ENCODE assay signal across 1 cellular context in the genomic region with DNA sequence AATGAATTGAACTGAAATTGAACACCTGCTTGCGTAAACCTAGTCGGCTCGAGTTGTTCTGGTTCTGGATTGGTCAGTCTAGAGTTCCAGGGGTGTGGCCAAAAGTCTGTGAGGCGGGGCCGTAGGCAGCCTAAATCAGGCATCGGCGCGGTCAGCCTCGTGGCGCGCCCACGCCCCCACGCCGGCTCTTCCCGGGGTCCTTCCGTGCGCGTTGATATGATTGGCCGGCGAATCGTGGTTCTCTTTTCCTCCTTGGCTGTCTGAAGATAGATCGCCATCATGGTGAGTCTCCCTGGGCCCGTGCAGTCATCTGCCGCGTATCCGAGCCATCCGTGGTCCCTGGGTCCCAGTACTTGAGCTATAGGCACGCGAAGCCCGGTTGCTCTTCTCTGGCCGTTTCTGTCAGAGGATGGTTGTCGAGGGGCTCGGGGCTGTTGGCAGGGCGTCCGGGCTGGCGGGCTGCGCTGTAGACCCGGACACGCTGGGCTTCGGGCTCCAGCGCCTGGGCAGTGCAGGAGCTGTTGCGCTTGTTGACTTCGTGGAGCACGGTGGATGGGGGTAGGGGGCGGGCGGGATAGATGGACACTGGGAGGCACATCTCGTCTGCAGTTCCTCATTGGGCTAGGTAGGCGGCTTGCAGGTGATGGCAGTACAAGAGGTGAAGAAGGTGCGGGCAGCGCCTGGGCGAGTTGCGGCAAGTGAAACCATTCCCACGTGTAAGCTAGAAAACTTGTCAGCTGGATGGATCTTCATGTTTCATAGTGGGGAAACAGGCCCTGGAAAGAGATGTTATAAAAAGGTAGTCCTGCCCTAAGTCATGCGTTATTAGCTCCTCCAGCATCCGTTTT.
A peak's percentile ranks its signal among the peaks of the same experiment; 100 is the strongest.
TF ChIP-seq lines count a peak whose summit lies in the region.

Gene RPS24, plus strand, starts transcription at position 241 of the 848 bp plus-strand sequence. Its CDS starts 39 bp downstream, at position 280.

TF ChIP-seq in GM12878, 131 proteins besides CTCF, POLR2A, EP300 and RAD21 (continued from another document):
- TF ChIP-seq, protein P1, sequence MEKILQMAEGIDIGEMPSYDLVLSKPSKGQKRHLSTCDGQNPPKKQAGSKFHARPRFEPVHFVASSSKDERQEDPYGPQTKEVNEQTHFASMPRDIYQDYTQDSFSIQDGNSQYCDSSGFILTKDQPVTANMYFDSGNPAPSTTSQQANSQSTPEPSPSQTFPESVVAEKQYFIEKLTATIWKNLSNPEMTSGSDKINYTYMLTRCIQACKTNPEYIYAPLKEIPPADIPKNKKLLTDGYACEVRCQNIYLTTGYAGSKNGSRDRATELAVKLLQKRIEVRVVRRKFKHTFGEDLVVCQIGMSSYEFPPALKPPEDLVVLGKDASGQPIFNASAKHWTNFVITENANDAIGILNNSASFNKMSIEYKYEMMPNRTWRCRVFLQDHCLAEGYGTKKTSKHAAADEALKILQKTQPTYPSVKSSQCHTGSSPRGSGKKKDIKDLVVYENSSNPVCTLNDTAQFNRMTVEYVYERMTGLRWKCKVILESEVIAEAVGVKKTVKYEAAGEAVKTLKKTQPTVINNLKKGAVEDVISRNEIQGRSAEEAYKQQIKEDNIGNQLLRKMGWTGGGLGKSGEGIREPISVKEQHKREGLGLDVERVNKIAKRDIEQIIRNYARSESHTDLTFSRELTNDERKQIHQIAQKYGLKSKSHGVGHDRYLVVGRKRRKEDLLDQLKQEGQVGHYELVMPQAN (conservative IDR thresholded peaks at IDR 0.05): peak; percentile 89
- TF ChIP-seq ASH2L (IDR thresholded peaks at IDR 0.05; ENCODE audit: borderline replicate concordance, low read depth): 0 out of 2 replicates have a peak, but pooled peaks have one; percentile 81
- TF ChIP-seq WRNIP1 (IDR thresholded peaks at IDR 0.05; ENCODE audit: borderline replicate concordance, low read depth, low read length): no peak
- no peak for TF ChIP-seq SREBF2 (IDR thresholded peaks at IDR 0.05; ENCODE audit: low read length)
- TF ChIP-seq, protein P2, sequence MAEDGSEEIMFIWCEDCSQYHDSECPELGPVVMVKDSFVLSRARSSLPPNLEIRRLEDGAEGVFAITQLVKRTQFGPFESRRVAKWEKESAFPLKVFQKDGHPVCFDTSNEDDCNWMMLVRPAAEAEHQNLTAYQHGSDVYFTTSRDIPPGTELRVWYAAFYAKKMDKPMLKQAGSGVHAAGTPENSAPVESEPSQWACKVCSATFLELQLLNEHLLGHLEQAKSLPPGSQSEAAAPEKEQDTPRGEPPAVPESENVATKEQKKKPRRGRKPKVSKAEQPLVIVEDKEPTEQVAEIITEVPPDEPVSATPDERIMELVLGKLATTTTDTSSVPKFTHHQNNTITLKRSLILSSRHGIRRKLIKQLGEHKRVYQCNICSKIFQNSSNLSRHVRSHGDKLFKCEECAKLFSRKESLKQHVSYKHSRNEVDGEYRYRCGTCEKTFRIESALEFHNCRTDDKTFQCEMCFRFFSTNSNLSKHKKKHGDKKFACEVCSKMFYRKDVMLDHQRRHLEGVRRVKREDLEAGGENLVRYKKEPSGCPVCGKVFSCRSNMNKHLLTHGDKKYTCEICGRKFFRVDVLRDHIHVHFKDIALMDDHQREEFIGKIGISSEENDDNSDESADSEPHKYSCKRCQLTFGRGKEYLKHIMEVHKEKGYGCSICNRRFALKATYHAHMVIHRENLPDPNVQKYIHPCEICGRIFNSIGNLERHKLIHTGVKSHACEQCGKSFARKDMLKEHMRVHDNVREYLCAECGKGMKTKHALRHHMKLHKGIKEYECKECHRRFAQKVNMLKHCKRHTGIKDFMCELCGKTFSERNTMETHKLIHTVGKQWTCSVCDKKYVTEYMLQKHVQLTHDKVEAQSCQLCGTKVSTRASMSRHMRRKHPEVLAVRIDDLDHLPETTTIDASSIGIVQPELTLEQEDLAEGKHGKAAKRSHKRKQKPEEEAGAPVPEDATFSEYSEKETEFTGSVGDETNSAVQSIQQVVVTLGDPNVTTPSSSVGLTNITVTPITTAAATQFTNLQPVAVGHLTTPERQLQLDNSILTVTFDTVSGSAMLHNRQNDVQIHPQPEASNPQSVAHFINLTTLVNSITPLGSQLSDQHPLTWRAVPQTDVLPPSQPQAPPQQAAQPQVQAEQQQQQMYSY (CRISPR knock-in tag; IDR thresholded peaks at IDR 0.05): no peak
- no peak for TF ChIP-seq EZH2 (IDR thresholded peaks at IDR 0.05; ENCODE audit: borderline replicate concordance, control insufficient read depth, low read depth, low read length)
- TF ChIP-seq IRF5 (IDR thresholded peaks at IDR 0.05; ENCODE audit: borderline replicate concordance): no peak; the same call in 1 of the 2 replicates
- no peak for TF ChIP-seq BMI1 (IDR thresholded peaks at IDR 0.05; ENCODE audit: borderline replicate concordance)
- TF ChIP-seq EED (IDR thresholded peaks at IDR 0.05; ENCODE audit: low read depth): no peak
- TF ChIP-seq YBX1 (IDR thresholded peaks at IDR 0.05): no peak
- TF ChIP-seq, protein P3, sequence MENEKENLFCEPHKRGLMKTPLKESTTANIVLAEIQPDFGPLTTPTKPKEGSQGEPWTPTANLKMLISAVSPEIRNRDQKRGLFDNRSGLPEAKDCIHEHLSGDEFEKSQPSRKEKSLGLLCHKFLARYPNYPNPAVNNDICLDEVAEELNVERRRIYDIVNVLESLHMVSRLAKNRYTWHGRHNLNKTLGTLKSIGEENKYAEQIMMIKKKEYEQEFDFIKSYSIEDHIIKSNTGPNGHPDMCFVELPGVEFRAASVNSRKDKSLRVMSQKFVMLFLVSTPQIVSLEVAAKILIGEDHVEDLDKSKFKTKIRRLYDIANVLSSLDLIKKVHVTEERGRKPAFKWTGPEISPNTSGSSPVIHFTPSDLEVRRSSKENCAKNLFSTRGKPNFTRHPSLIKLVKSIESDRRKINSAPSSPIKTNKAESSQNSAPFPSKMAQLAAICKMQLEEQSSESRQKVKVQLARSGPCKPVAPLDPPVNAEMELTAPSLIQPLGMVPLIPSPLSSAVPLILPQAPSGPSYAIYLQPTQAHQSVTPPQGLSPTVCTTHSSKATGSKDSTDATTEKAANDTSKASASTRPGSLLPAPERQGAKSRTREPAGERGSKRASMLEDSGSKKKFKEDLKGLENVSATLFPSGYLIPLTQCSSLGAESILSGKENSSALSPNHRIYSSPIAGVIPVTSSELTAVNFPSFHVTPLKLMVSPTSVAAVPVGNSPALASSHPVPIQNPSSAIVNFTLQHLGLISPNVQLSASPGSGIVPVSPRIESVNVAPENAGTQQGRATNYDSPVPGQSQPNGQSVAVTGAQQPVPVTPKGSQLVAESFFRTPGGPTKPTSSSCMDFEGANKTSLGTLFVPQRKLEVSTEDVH (IDR thresholded peaks at IDR 0.05; ENCODE audit: low read depth, partially characterized antibody): no peak
- no peak for TF ChIP-seq TCF7 (IDR thresholded peaks at IDR 0.05; ENCODE audit: borderline replicate concordance)
- no peak for TF ChIP-seq MEF2B (IDR thresholded peaks at IDR 0.05; ENCODE audit: partially characterized antibody, poor library complexity, severe bottlenecking)
- peak; percentile 96 for TF ChIP-seq CBFB (IDR thresholded peaks at IDR 0.05; ENCODE audit: low read depth)
- no peak for TF ChIP-seq CBX5 (IDR thresholded peaks at IDR 0.05; ENCODE audit: low read depth)
- TF ChIP-seq ESRRA (IDR thresholded peaks at IDR 0.05; ENCODE audit: low read length): no peak; the same call in 1 of the 2 replicates
- TF ChIP-seq TCF3 (IDR thresholded peaks at IDR 0.05; ENCODE audit: borderline replicate concordance, insufficient read depth, low read depth, low read length): peak; percentile 88
- TF ChIP-seq SMARCA5 (IDR thresholded peaks at IDR 0.05): peak; percentile 78; the same call in 1 of the 2 replicates
- peak; percentile 99 for TF ChIP-seq TAF1 (IDR thresholded peaks at IDR 0.05; ENCODE audit: borderline replicate concordance, low read depth, low read length)
- no peak for TF ChIP-seq MTA2 (IDR thresholded peaks at IDR 0.05; ENCODE audit: low read depth)
- TF ChIP-seq ZBED1 (IDR thresholded peaks at IDR 0.05; ENCODE audit: borderline replicate concordance): 0 out of 2 replicates have a peak, but pooled peaks have one; percentile 40
- TF ChIP-seq FOS (IDR thresholded peaks at IDR 0.05; ENCODE audit: borderline replicate concordance, extremely low read depth, insufficient read length): no peak
